17 cellular contexts compared by ENCODE assay signal in the genomic region with DNA sequence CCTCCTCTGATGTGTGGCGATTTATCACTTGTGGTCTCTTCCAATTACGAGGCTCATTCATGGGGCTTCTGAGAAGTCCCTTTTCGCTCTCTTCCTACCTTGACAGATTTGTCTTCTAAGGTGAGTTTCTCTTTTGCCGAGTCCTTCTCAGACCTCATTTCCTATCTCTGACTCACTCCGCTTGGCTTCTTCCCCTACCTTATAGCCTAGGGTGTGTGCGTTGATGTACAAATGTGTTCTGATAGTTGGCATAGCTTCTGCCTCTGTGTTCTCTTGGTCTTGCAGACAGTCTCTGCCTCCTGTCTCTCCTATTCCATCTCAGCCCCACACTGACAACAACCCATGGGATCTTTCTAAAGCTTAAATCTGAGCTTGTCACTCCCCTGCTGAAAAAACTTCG. TPM values are rescaled to one million over a fixed set of nuclear protein-coding genes. Genes with fewer than 3 reads are reported as not detected.
A peak's percentile ranks its signal among the peaks of the same experiment; 100 is the strongest.
DNase-seq lines count a peak whose midpoint lies in the region; ATAC-seq and TF ChIP-seq lines count a peak whose summit lies in the region.
"Had no signal": no experiment of that assay in that cellular context is flagged by ENCODE, and none has a peak within 500 bp of the region (broad histone marks: within the 10 kb centered on the region; RNA-seq: fewer than 3 reads in every experiment).

No MANE protein-coding gene starts in this region.

- H3K9me2 ChIP-seq in PC-3 (replicated peaks; ENCODE audit: low read length) = no peaks in the 10 kb centered on the region

- H3F3A ChIP-seq in PC-3 (ENCODE audit: low read length, unreplicated experiment) = no peaks in the 10 kb centered on the region

- CTCF ChIA-PET in PC-3 (lab: Charles Lee) = no interaction called here

- DNase-seq in Daoy (ENCODE audit: low read depth) (peak; percentile 28), PC-3 (peak; percentile 75), epithelial cell of prostate (ENCODE audit: low read depth, low spot score) (peak; percentile 46), omental fat pad (ENCODE audit: low spot score) (no peak), epidermal melanocyte (ENCODE audit: insufficient read length, low spot score) (no peak), SKM-1 treated with dmso at 0.1 percent for 144 hours (lab: John Stamatoyannopoulos, UW; ENCODE audit: unreplicated experiment) (no peak), NCI-H510A treated with DMSO at 0.1 percent for 48 hours (lab: John Stamatoyannopoulos, UW) (no peak)
- DNase-seq: CD4-positive, CD25-positive, alpha-beta regulatory T cell; Kasumi-1; NCI-H1417; NCI-H1930; NCI-H2171; SW 1271 had no signal

- H3K79me2 ChIP-seq in PC-3 (ENCODE audit: low read length) = no peaks in the 10 kb centered on the region

- H3K4me3 ChIP-seq in PC-3 (ENCODE audit: low read length) = no peak overlapping the region
- H3K4me3 ChIP-seq: HAP-1, SJSA1 had no signal

- peaks cover 14% of the 10 kb centered on the region for H3K4me1 ChIP-seq in PC-3 (ENCODE audit: insufficient read depth, low read length)
- H3K4me1 ChIP-seq: HAP-1, SJSA1 had no signal

- ATAC-seq in PC-3 = peak; percentile 81
- ATAC-seq in omental fat pad (ENCODE audit: low FRiP score) = peak; percentile 70
- no peak for ATAC-seq in HG02970 (IDR thresholded peaks at IDR 0.05; ENCODE audit: low FRiP score, unreplicated experiment)

- no peaks in the 10 kb centered on the region for H3K9me3 ChIP-seq in PC-3 (ENCODE audit: low read length)
- H3K9me3 ChIP-seq: Caco-2, HAP-1, SJSA1 had no signal

- H3K36me3 ChIP-seq in PC-3 (ENCODE audit: low read depth, low read length) = no peaks in the 10 kb centered on the region
- H3K36me3 ChIP-seq: HAP-1, SJSA1 had no signal

- H3K9ac ChIP-seq in PC-3 (ENCODE audit: low read length) = no peak overlapping the region

- intact Hi-C loops in PC-3 (cut with micrococcal nuclease) = no loop called here

- no peaks in the 10 kb centered on the region for H3K27me3 ChIP-seq in PC-3 (ENCODE audit: low read length)
- H3K27me3 ChIP-seq: SJSA1 had no signal

- no peaks in the 10 kb centered on the region for H4K20me1 ChIP-seq in PC-3 (ENCODE audit: low read length)

- H3K27ac ChIP-seq in PC-3 (ENCODE audit: low read length) = no peak overlapping the region
- H3K27ac ChIP-seq in epithelial cell of prostate = no peak overlapping the region
- H3K27ac ChIP-seq: SJSA1 had no signal

- no TSS peak for BruUV-seq in PC-3 (replicated peaks; lab: Mats Ljungman, UMichigan)

- peak overlapping the region; percentile 59 for H3K4me2 ChIP-seq in PC-3 (ENCODE audit: low read length)

- TF ChIP-seq CTCF in PC-3 (conservative IDR thresholded peaks at IDR 0.05; ENCODE audit: low read depth, low read length) (no peak), omental fat pad (IDR thresholded peaks at IDR 0.05) (no peak)

- H2AFZ ChIP-seq in PC-3 (ENCODE audit: low read length) = no peak overlapping the region

- POLR2A ChIA-PET in PC-3 (lab: Charles Lee; ENCODE audit: unreplicated experiment) = interaction anchor here (0.5 kb wide), 1 partner anchor 234 kb away, joined by 3 read pairs; no protein-coding TSS in a partner anchor

RNA-seq across cellular contexts. Expression of gene SHB, which starts 56.9 kb away (rescaled TPM):
- 27.0 and 27.4 TPM in 2 replicates for total RNA-seq in Daoy (2014; rRNA removed; shearing (Covaris generic))
- 56.4 and 77.1 TPM in 2 replicates for total RNA-seq in PC-3 (2014; rRNA removed)
- total RNA-seq in omental fat pad = 10 to 100 TPM; 10.4 to 61.6 (median 20.7) TPM

Comparison
In these comparisons a context has a peak if more than half of its experiments do, and no peak if none do; other contexts are left out.
1. DNase-seq: peak in Daoy (single experiment), PC-3 (single experiment) and epithelial cell of prostate (single experiment); none in omental fat pad (single experiment), epidermal melanocyte (single experiment), SKM-1 treated with dmso at 0.1 percent for 144 hours (single experiment) and NCI-H510A treated with DMSO at 0.1 percent for 48 hours (single experiment).